Comparison of ENCODE assay signal across 8 cellular contexts in genomic region chr12:110670161-110670701, GRCh38. TPM values are rescaled to one million over a fixed set of nuclear protein-coding genes. Genes with fewer than 3 reads are reported as not detected.
A peak's percentile ranks its signal among the peaks of the same experiment; 100 is the strongest.
DNase-seq lines count a peak whose midpoint lies in the region; ATAC-seq and TF ChIP-seq lines count a peak whose summit lies in the region.
"Had no signal": no experiment of that assay in that cellular context is flagged by ENCODE, and none has a peak within 500 bp of the region (broad histone marks: within the 10 kb centered on the region; RNA-seq: fewer than 3 reads in every experiment).

No MANE protein-coding gene starts in this region.

- H3K4me1 Mint-ChIP-seq in T-helper 17 cell, result peaks cover 21% of the 10 kb centered on the region
- no peaks in the 10 kb centered on the region for H3K4me1 Mint-ChIP-seq in type B pancreatic cell (ENCODE audit: unreplicated experiment)

- DNase-seq in T-helper 17 cell, result no peak
- peak; percentile 35 to 41 for DNase-seq in stimulated activated CD4-positive, alpha-beta T cell treated with anti-CD3 and anti-CD28 coated beads, Interleukin-4, amount 100 ng/mL, for 4 hours
- no peak for DNase-seq in type B pancreatic cell (ENCODE audit: extremely low spot score, unreplicated experiment)
- DNase-seq in AML-193 (lab: John Stamatoyannopoulos, UW), result no peak
- DNase-seq: NCI-H2171 had no signal

- no peaks in the 10 kb centered on the region for H3K9me3 Mint-ChIP-seq in type B pancreatic cell

- peaks cover 3% of the 10 kb centered on the region for H3K36me3 Mint-ChIP-seq in T-helper 17 cell (ENCODE audit: low read depth)
- no peaks in the 10 kb centered on the region for H3K36me3 Mint-ChIP-seq in type B pancreatic cell

- peak overlapping the region; percentile 66 for H3K27ac Mint-ChIP-seq in T-helper 17 cell
- H3K27ac Mint-ChIP-seq in type B pancreatic cell, result no peak overlapping the region

- no peaks in the 10 kb centered on the region for H3K9me3 ChIP-seq in T-helper 17 cell (ENCODE audit: control insufficient read depth, low read length, poor library complexity, severe bottlenecking)

- no peak overlapping the region for H3K4me3 Mint-ChIP-seq in T-helper 17 cell
- H3K4me3 Mint-ChIP-seq in type B pancreatic cell, result no peak overlapping the region

- no peaks in the 10 kb centered on the region for H3K27me3 Mint-ChIP-seq in T-helper 17 cell
- H3K27me3 Mint-ChIP-seq in type B pancreatic cell, result no peaks in the 10 kb centered on the region

- no peak for TF ChIP-seq CTCF in type B pancreatic cell (conservative IDR thresholded peaks at IDR 0.05)

- ATAC-seq in GM18873 (IDR thresholded peaks at IDR 0.05; ENCODE audit: low FRiP score, unreplicated experiment), result peak; percentile 51
- ATAC-seq in HG02642 (IDR thresholded peaks at IDR 0.05; ENCODE audit: poor library complexity, unreplicated experiment), result peak; percentile 61
- ATAC-seq in T-helper 17 cell, result peak; percentile 90
- no peak for ATAC-seq in GM19023 (IDR thresholded peaks at IDR 0.05; ENCODE audit: unreplicated experiment)

RNA-seq across cellular contexts. Expression of gene HVCN1, which starts 18.7 kb away (rescaled TPM):
- total RNA-seq in T-helper 17 cell, result 1 to 10 TPM; 4.6 to 8.8 TPM
- 0.64 and 3.1 TPM in 2 replicates for total RNA-seq in type B pancreatic cell (ENCODE audit: low replicate concordance)

RNA-seq across cellular contexts. Expression of gene TCTN1, which starts 56.3 kb away (rescaled TPM):
- total RNA-seq in T-helper 17 cell, result 1 to 10 TPM; 5.0 to 8.5 TPM
- 33.4 and 63.9 TPM in 2 replicates for total RNA-seq in type B pancreatic cell (ENCODE audit: low replicate concordance)

Comparison
In these comparisons a context has a peak if more than half of its experiments do, and no peak if none do; other contexts are left out.
1. DNase-seq: peak in stimulated activated CD4-positive, alpha-beta T cell treated with anti-CD3 and anti-CD28 coated beads, Interleukin-4, amount 100 ng/mL, for 4 hours (2 of 2); none in T-helper 17 cell (0 of 3), type B pancreatic cell (single experiment) and AML-193 (0 of 2).